1 cellular context compared by ENCODE assay signal in genomic region chr9:98251554-98251953, GRCh38.
TF ChIP-seq lines count a peak whose summit lies in the region.

No MANE protein-coding gene starts in this region.

TF ChIP-seq in SK-N-SH, 30 proteins besides CTCF, POLR2A, EP300 and RAD21 (continued from another document):
- TF ChIP-seq RXRA (IDR thresholded peaks at IDR 0.05; ENCODE audit: borderline replicate concordance, low read depth) = no peak
- TF ChIP-seq ZBTB33 (IDR thresholded peaks at IDR 0.05; ENCODE audit: borderline replicate concordance, low read depth) = no peak
- TF ChIP-seq FOSL2 (IDR thresholded peaks at IDR 0.05; ENCODE audit: borderline replicate concordance, low read depth) = peak; percentile 65; the same call in 1 of the 2 replicates
- no peak for TF ChIP-seq TCF12 (IDR thresholded peaks at IDR 0.05)
- TF ChIP-seq TAF1 (IDR thresholded peaks at IDR 0.05; ENCODE audit: borderline replicate concordance, low read depth, low read length) = no peak
- TF ChIP-seq NFIC (IDR thresholded peaks at IDR 0.05; ENCODE audit: borderline replicate concordance) = peak; percentile 75
- TF ChIP-seq FOXM1 (IDR thresholded peaks at IDR 0.05; ENCODE audit: low read depth) = no peak
- no peak for TF ChIP-seq RFX5 (IDR thresholded peaks at IDR 0.05; ENCODE audit: low read length)
- no peak for TF ChIP-seq USF1 (IDR thresholded peaks at IDR 0.05; ENCODE audit: borderline replicate concordance, low read depth)
TF ChIP-seq in SK-N-SH: peak in this region for 4.
